ENCODE assay signal across 17 cellular contexts in genomic region chr2:150750726-150751125, GRCh38.
"Had no signal": no experiment of that assay in that cellular context is flagged by ENCODE, and none has a peak within 500 bp of the region (broad histone marks: within the 10 kb centered on the region; RNA-seq: fewer than 3 reads in every experiment).

No MANE protein-coding gene starts in this region.

- H3K27me3 ChIP-seq: esophagus squamous epithelium, gastrocnemius medialis, heart right ventricle had no signal

- H3K4me1 ChIP-seq: esophagus squamous epithelium, gastrocnemius medialis, heart right ventricle, left ventricle myocardium inferior, lower lobe of right lung had no signal

- DNase-seq: effector memory CD4-positive, alpha-beta T cell; esophagus squamous epithelium; gastrocnemius medialis; heart right ventricle; hypothalamus; islet precursor cell; left cardiac atrium; left ventricle myocardium inferior; lower lobe of right lung; mesendoderm; naive B cell; right cardiac atrium; stimulated activated CD4-positive, alpha-beta T cell treated with anti-CD3 and anti-CD28 coated beads, Interleukin-2, amount 100 ng/mL, for 48 hours; stimulated activated naive CD4-positive, alpha-beta T cell treated with Interleukin-2 at 50 U/mL for 16 hours had no signal

- H3K4me3 ChIP-seq: esophagus squamous epithelium, gastrocnemius medialis, heart right ventricle, left ventricle myocardium inferior, lower lobe of right lung, smooth muscle cell had no signal

- H3K27ac ChIP-seq: esophagus squamous epithelium, gastrocnemius medialis, heart right ventricle, left ventricle myocardium inferior, lower lobe of right lung had no signal

- ATAC-seq: gastrocnemius medialis, heart right ventricle, left cardiac atrium, lower lobe of right lung, right cardiac atrium had no signal

- H3K9me3 ChIP-seq: esophagus squamous epithelium, gastrocnemius medialis, lower lobe of right lung had no signal

- FAIRE-seq: endometrium, urothelium cell line had no signal

- H3K36me3 ChIP-seq: esophagus squamous epithelium, gastrocnemius medialis, heart right ventricle, left ventricle myocardium inferior, lower lobe of right lung had no signal
